In genomic region chr3:113153499-113154107, GRCh38 we compare ENCODE assay signal across 14 cellular contexts. TPM values are rescaled to one million over a fixed set of nuclear protein-coding genes. Genes with fewer than 3 reads are reported as not detected.
DNase-seq lines count a peak whose midpoint lies in the region; ATAC-seq, FAIRE-seq and TF ChIP-seq lines count a peak whose summit lies in the region.
"Had no signal": no experiment of that assay in that cellular context is flagged by ENCODE, and none has a peak within 500 bp of the region (broad histone marks: within the 10 kb centered on the region; RNA-seq: fewer than 3 reads in every experiment).

No MANE protein-coding gene starts in this region.

- no peak overlapping the region for H2BK120ac ChIP-seq in H1 (replicated peaks; ENCODE audit: low read depth, low read length)

- peak; percentile 19 for FAIRE-seq in H1 (lab: Jason Lieb, UNC)
- FAIRE-seq: TTC549 had no signal

- H3K27me3 Mint-ChIP-seq in CD8-positive, alpha-beta T cell (ENCODE audit: low read depth) = no peaks in the 10 kb centered on the region
- H3K27me3 Mint-ChIP-seq: activated T-helper 17 cell treated with anti-CD3 and anti-CD28 coated beads, Interleukin-2, amount 50 U/mL, for 72 hours had no signal

- TF ChIP-seq CTCF in H1 (IDR thresholded peaks at IDR 0.05; ENCODE audit: control extremely low read depth in 1 of 3, insufficient read depth in 1 of 3, low read depth in 1 of 3, low read length in 3 of 3) (no peak), adrenal gland (IDR thresholded peaks at IDR 0.05) (no peak), left lung (IDR thresholded peaks at IDR 0.05) (no peak)
- no peak for TF ChIP-seq CTCF in CD8-positive, alpha-beta T cell (IDR thresholded peaks at IDR 0.05)

- peaks cover 0 to 3% (median under 1%) of the 10 kb centered on the region in 4 experiments; a peak in 2 of 7 replicates for H3K4me1 ChIP-seq in H1 (replicated peaks in 1 of 4; ENCODE audit: control insufficient read depth in 3 of 4, insufficient read depth in 4 of 4, low read length in 3 of 4)
- H3K4me1 ChIP-seq in CD8-positive, alpha-beta T cell (ENCODE audit: insufficient read depth, low read length) = no peaks in the 10 kb centered on the region
- H3K4me1 ChIP-seq in adrenal gland (replicated peaks in 1 of 2) = peaks cover 0 to 19% of the 10 kb centered on the region in 2 donors
- H3K4me1 ChIP-seq in left lung = peaks cover 0 to 3% of the 10 kb centered on the region in 2 donors

- H3K23me2 ChIP-seq in H1 (ENCODE audit: low read depth, low read length) = no peaks in the 10 kb centered on the region

- peak; percentile 77 for ATAC-seq in GM21367 (IDR thresholded peaks at IDR 0.05; ENCODE audit: unreplicated experiment)
- ATAC-seq in HG03066 (IDR thresholded peaks at IDR 0.05; ENCODE audit: low read depth, unreplicated experiment) = peak; percentile 89
- ATAC-seq in CD8-positive, alpha-beta T cell = no peak
- ATAC-seq in left lung = no peak
- ATAC-seq: activated T-helper 17 cell treated with anti-CD3 and anti-CD28 coated beads, Interleukin-2, amount 50 U/mL, for 72 hours; HCT116; heart right ventricle had no signal

- no peak overlapping the region for H2AFZ ChIP-seq in H1 (ENCODE audit: low read length)

- no peaks in the 10 kb centered on the region for H4K20me1 ChIP-seq in H1 (replicated peaks in 1 of 2; ENCODE audit: control insufficient read depth in 1 of 2, insufficient read depth in 2 of 2, low read length in 2 of 2)

- no peak overlapping the region for H3K14ac ChIP-seq in H1 (ENCODE audit: insufficient read length)

- H4K8ac ChIP-seq in H1 (ENCODE audit: extremely low read depth, insufficient read depth, low read length) = no peak overlapping the region

- no peak overlapping the region for H2BK5ac ChIP-seq in H1 (ENCODE audit: low read depth, low read length)

- H3K4ac ChIP-seq in H1 (replicated peaks; ENCODE audit: insufficient read length, low read depth, low read length) = no peak overlapping the region

- H3K79me2 ChIP-seq in H1 (ENCODE audit: control insufficient read depth in 1 of 2, insufficient read depth in 2 of 2, low read length in 2 of 2) = no peaks in the 10 kb centered on the region

- H3K18ac ChIP-seq in H1 (ENCODE audit: extremely low read depth, low read length) = no peak overlapping the region

- H4K91ac ChIP-seq in H1 (replicated peaks; ENCODE audit: insufficient read length, low read length) = no peak overlapping the region

- no peaks in the 10 kb centered on the region for H3K36me3 ChIP-seq in H1 (ENCODE audit: control insufficient read depth in 2 of 4, insufficient read depth in 4 of 4, low read length in 3 of 4)
- H3K36me3 ChIP-seq in CD8-positive, alpha-beta T cell (ENCODE audit: insufficient read depth, low read length) = no peaks in the 10 kb centered on the region
- H3K36me3 ChIP-seq in adrenal gland (replicated peaks in 1 of 2) = no peaks in the 10 kb centered on the region
- H3K36me3 ChIP-seq in left lung = no peaks in the 10 kb centered on the region
- H3K36me3 ChIP-seq: heart right ventricle had no signal

- no peak overlapping the region for H2BK15ac ChIP-seq in H1 (ENCODE audit: low read length)

- intact Hi-C loops in CD8-positive, alpha-beta T cell (cut with DNase I, micrococcal nuclease) = loop anchor here in 1 of 2 experiments (5.0 kb wide), 1 partner anchor 1051 kb away; no protein-coding TSS in a partner anchor
- intact Hi-C loops in adrenal gland (cut with DNase I) (no loop called here), left lung (cut with DNase I) (no loop called here)

- no peak overlapping the region for H4K5ac ChIP-seq in H1 (ENCODE audit: insufficient read length, low read depth, low read length)

- H2BK20ac ChIP-seq in H1 (ENCODE audit: low read length) = no peak overlapping the region

- H3K4me1 Mint-ChIP-seq in CD8-positive, alpha-beta T cell (ENCODE audit: low read depth) = no peaks in the 10 kb centered on the region
- H3K4me1 Mint-ChIP-seq: activated T-helper 17 cell treated with anti-CD3 and anti-CD28 coated beads, Interleukin-2, amount 50 U/mL, for 72 hours had no signal

- no peak overlapping the region; a peak in 1 of 8 replicates for H3K4me3 ChIP-seq in H1 (ENCODE audit: extremely low read depth in 1 of 4, insufficient read depth in 2 of 4, low read depth in 3 of 4, low read length in 4 of 4)
- H3K4me3 ChIP-seq in CD8-positive, alpha-beta T cell (ENCODE audit: low read depth, low read length) = no peak overlapping the region
- H3K4me3 ChIP-seq in adrenal gland = no peak overlapping the region
- H3K4me3 ChIP-seq in left lung = no peak overlapping the region
- H3K4me3 ChIP-seq: heart right ventricle had no signal

- no peak overlapping the region for H3K56ac ChIP-seq in H1 (replicated peaks; ENCODE audit: insufficient read length, low read depth, low read length)

- H3K27ac ChIP-seq in H1 (ENCODE audit: low read depth, low read length) (no peak overlapping the region), adrenal gland (peak overlapping the region in 2 of 5 donors; percentile 26 to 29), left lung (no peak overlapping the region)
- H3K27ac ChIP-seq in CD8-positive, alpha-beta T cell (ENCODE audit: low read depth, low read length) = no peak overlapping the region

- H3K27ac Mint-ChIP-seq in CD8-positive, alpha-beta T cell = no peak overlapping the region
- H3K27ac Mint-ChIP-seq: activated T-helper 17 cell treated with anti-CD3 and anti-CD28 coated beads, Interleukin-2, amount 50 U/mL, for 72 hours had no signal

- TF ChIP-seq POLR2A in H1 (IDR thresholded peaks at IDR 0.05; ENCODE audit: control extremely low read depth in 1 of 2, low read depth in 2 of 2, low read length in 2 of 2) = no peak
- no peak for TF ChIP-seq POLR2A in adrenal gland (IDR thresholded peaks at IDR 0.05)

- 69% methylated on average over 3 of the region's 3 CpGs; no CpG with 5 or more reads in 1 of the 2 experiments for WGBS in H1 (ENCODE audit: extremely low coverage in 1 of 2, insufficient coverage in 1 of 2, insufficient read length in 1 of 2, insufficient replicate concordance in 2 of 2, low coverage in 1 of 2, low lambda C conversion rate in 2 of 2, missing lambda C conversion rate in 1 of 2), 2 experiments
- 58 to 90% (median 68%) methylated on average over 3 of the region's 3 CpGs for WGBS in adrenal gland, 4 donors

- no peaks in the 10 kb centered on the region for H3K79me1 ChIP-seq in H1 (ENCODE audit: low read depth, low read length)

- H3K27me3 ChIP-seq in H1 (replicated peaks in 1 of 4; ENCODE audit: control insufficient read depth in 3 of 4, extremely low read depth in 1 of 4, insufficient read depth in 3 of 4, low read length in 3 of 4) = no peaks in the 10 kb centered on the region
- H3K27me3 ChIP-seq in CD8-positive, alpha-beta T cell (ENCODE audit: insufficient read depth, low read length) = no peaks in the 10 kb centered on the region
- H3K27me3 ChIP-seq in adrenal gland = no peaks in the 10 kb centered on the region
- no peaks in the 10 kb centered on the region for H3K27me3 ChIP-seq in left lung
- H3K27me3 ChIP-seq: heart right ventricle had no signal

- H3K9me3 Mint-ChIP-seq in CD8-positive, alpha-beta T cell = no peaks in the 10 kb centered on the region
- H3K9me3 Mint-ChIP-seq: activated T-helper 17 cell treated with anti-CD3 and anti-CD28 coated beads, Interleukin-2, amount 50 U/mL, for 72 hours had no signal

- H3K4me3 Mint-ChIP-seq in CD8-positive, alpha-beta T cell = no peak overlapping the region
- H3K4me3 Mint-ChIP-seq: activated T-helper 17 cell treated with anti-CD3 and anti-CD28 coated beads, Interleukin-2, amount 50 U/mL, for 72 hours had no signal

- CTCF ChIA-PET in H1 (lab: Charles Lee; ENCODE audit: partially characterized antibody) = interaction anchor here (1.4 to 1.6 kb wide), 2 partner anchors 135 to 424 kb away, joined by 3 read pairs; no protein-coding TSS in a partner anchor
- CTCF ChIA-PET in CD8-positive, alpha-beta T cell (lab: Charles Lee) = no interaction called here

- no peak for TF ChIP-seq RAD21 in H1 (IDR thresholded peaks at IDR 0.05 in 1 of 2, conservative IDR thresholded peaks at IDR 0.05 in 1 of 2; ENCODE audit: low read depth in 2 of 2, low read length in 2 of 2)

- peak; percentile 28 for DNase-seq in AG20443 (ENCODE audit: low spot score)
- no peak for DNase-seq in H1 (ENCODE audit: low read depth in 1 of 2, low spot score in 2 of 2)
- no peak for DNase-seq in CD8-positive, alpha-beta T cell
- no peak for DNase-seq in adrenal gland
- DNase-seq in DMS79 treated with DMSO at 0.1 percent for 48 hours (lab: John Stamatoyannopoulos, UW) = no peak
- DNase-seq in left lung = no peak
- DNase-seq: heart right ventricle; stimulated activated CD4-positive, alpha-beta T cell treated with anti-CD3 and anti-CD28 coated beads, Interleukin-4, amount 100 ng/mL, for 1 hour had no signal

- H2BK12ac ChIP-seq in H1 (ENCODE audit: low read depth, low read length) = no peak overlapping the region

- H3K4me2 ChIP-seq in H1 (ENCODE audit: insufficient read depth in 1 of 2, low read depth in 2 of 2, low read length in 2 of 2) = no peak overlapping the region

- no peak for TF ChIP-seq EP300 in H1 (IDR thresholded peaks at IDR 0.05; ENCODE audit: borderline replicate concordance in 1 of 2, low read depth in 2 of 2, low read length in 2 of 2)

- H3K36me3 Mint-ChIP-seq in CD8-positive, alpha-beta T cell = no peaks in the 10 kb centered on the region

- POLR2A ChIA-PET in H1 (lab: Charles Lee; ENCODE audit: partially characterized antibody) = no interaction called here
- POLR2A ChIA-PET in CD8-positive, alpha-beta T cell (lab: Charles Lee) = no interaction called here

- no peak overlapping the region for H3K9ac ChIP-seq in H1 (replicated peaks in 1 of 4; ENCODE audit: extremely low read depth in 1 of 4, low read depth in 3 of 4, low read length in 3 of 4)

- H3K9me3 ChIP-seq in H1 (ENCODE audit: insufficient read depth in 2 of 2, low read depth in 1 of 2, low read length in 1 of 2) (no peaks in the 10 kb centered on the region), adrenal gland (replicated peaks in 1 of 3) (no peaks in the 10 kb centered on the region), left lung (no peaks in the 10 kb centered on the region)
- H3K9me3 ChIP-seq in CD8-positive, alpha-beta T cell (ENCODE audit: low read length) = no peaks in the 10 kb centered on the region

- H3K23ac ChIP-seq in H1 (ENCODE audit: insufficient read length) = no peak overlapping the region

- no peak overlapping the region for H2AK5ac ChIP-seq in H1 (ENCODE audit: low read depth, low read length)

RNA-seq across cellular contexts. Expression of gene BOC, which starts 57.8 kb away (rescaled TPM):
- total RNA-seq in H1 (2021; fragmentation: NEBNext Ultra II Directional; extraction: Animal tissue kit (Norgen Biotek cat#: 25700)) = 6.0 and 6.9 TPM in 2 replicates
- polyA plus RNA-seq in H1 (2011; rRNA removed) (9.3 and 10.6 TPM in 2 replicates), adrenal gland (10 to 100 TPM in 1 of 3 donors, 1 to 10 TPM in 2; 1.9 to 10.2 (median 9.3) TPM)
- 10.6 TPM for polyA plus RNA-seq in H1 (2011; cell fraction: cytosol; rRNA removed)
- 25.7 TPM for polyA plus RNA-seq in H1 (2011; cell fraction: nucleus; rRNA removed)
- polyA plus RNA-seq in H1 (2012, experiment 1 of 2) = 6.0 to 8.6 TPM (median 8.3 TPM) in 4 replicates
- polyA plus RNA-seq in H1 (2012, experiment 2 of 2) = 6.4 TPM
- 5.4 TPM for polyA plus RNA-seq in H1 (2013, experiment 1 of 2)
- 4.9 TPM for polyA plus RNA-seq in H1 (2013, experiment 2 of 2)
- polyA minus RNA-seq in H1 (2011; rRNA and poly(A)+ RNA removed) = 14.2 and 17.4 TPM in 2 replicates
- polyA minus RNA-seq in H1 (2011; cell fraction: cytosol; rRNA and poly(A)+ RNA removed) = 5.9 TPM
- polyA minus RNA-seq in H1 (2011; cell fraction: nucleus; rRNA and poly(A)+ RNA removed) = 29.7 TPM
- not detected for total RNA-seq in CD8-positive, alpha-beta T cell
- total RNA-seq in adrenal gland (10 to 100 TPM in 4 of 8 donors, 1 to 10 TPM in 4; 6.7 to 22.3 (median 12.4) TPM), left lung (10 to 100 TPM in 1 of 2 donors, 1 to 10 TPM in 1; 6.0 to 19.6 TPM)
- total RNA-seq: dermis microvascular lymphatic vessel endothelial cell had no signal

Comparison
In these comparisons a context has a peak if more than half of its experiments do, and no peak if none do; other contexts are left out.
1. ATAC-seq: peak in GM21367 (single experiment) and HG03066 (single experiment); none in CD8-positive, alpha-beta T cell (single experiment) and left lung (single experiment).